In genomic region chr11:46238967-46239800, GRCh38 we compare ENCODE assay signal across 1 cellular context.
A peak's percentile ranks its signal among the peaks of the same experiment; 100 is the strongest.
TF ChIP-seq lines count a peak whose summit lies in the region.

No MANE protein-coding gene starts in this region.

TF ChIP-seq in K562, 482 proteins besides CTCF, POLR2A, EP300 and RAD21 (continued from another document and continues in another):
- TF ChIP-seq MNT (conservative IDR thresholded peaks at IDR 0.05) (peak in 1 of 2 experiments; percentile 52; a peak in 2 of 4 replicates), ETV1 (tag; conservative IDR thresholded peaks at IDR 0.05; ENCODE audit: low read depth) (0 out of 2 replicates have a peak, but pooled peaks have one; percentile 46), MEIS2 (IDR thresholded peaks at IDR 0.05; ENCODE audit: partially characterized antibody) (peak; percentile 48), MAZ (CRISPR knock-in tag; conservative IDR thresholded peaks at IDR 0.05 in 1 of 2, IDR thresholded peaks at IDR 0.05 in 1 of 2) (peak; percentile 67 to 83; a peak in 1 of 4 replicates), E2F8 (IDR thresholded peaks at IDR 0.05; ENCODE audit: low read depth, partially characterized antibody) (no peak), NUFIP1 (IDR thresholded peaks at IDR 0.05; ENCODE audit: partially characterized antibody) (no peak), IRF2 (CRISPR knock-in tag; IDR thresholded peaks at IDR 0.05) (no peak), HDAC3 (IDR thresholded peaks at IDR 0.05; ENCODE audit: borderline replicate concordance, partially characterized antibody) (no peak), ZBTB7A (IDR thresholded peaks at IDR 0.05; ENCODE audit: borderline replicate concordance, control insufficient read depth, low read depth, low read length) (peak; percentile 72; the same call in 1 of the 2 replicates), NR4A1 (CRISPR knock-in tag; IDR thresholded peaks at IDR 0.05) (no peak), NR4A1 (tag; IDR thresholded peaks at IDR 0.05) (peak; percentile 42; the same call in 1 of the 2 replicates), RB1 (IDR thresholded peaks at IDR 0.05; ENCODE audit: low read depth) (peak; percentile 97), MEF2D (tag; conservative IDR thresholded peaks at IDR 0.05; ENCODE audit: low read depth) (no peak), NONO (IDR thresholded peaks at IDR 0.05; ENCODE audit: low read depth in 2 of 2, low read length in 1 of 2) (peak in 1 of 2 experiments; percentile 56; a peak in 1 of 4 replicates), NRF1 (conservative IDR thresholded peaks at IDR 0.05 in 1 of 2, IDR thresholded peaks at IDR 0.05 in 1 of 2) (peak in 1 of 2 experiments; percentile 50), ARID4B (CRISPR knock-in tag; IDR thresholded peaks at IDR 0.05) (peak; percentile 54), HDAC8 (tag; IDR thresholded peaks at IDR 0.05) (0 out of 2 replicates have a peak, but pooled peaks have one; percentile 49), CHCHD3 (CRISPR knock-in tag; IDR thresholded peaks at IDR 0.05) (no peak), THAP12 (CRISPR knock-in tag; IDR thresholded peaks at IDR 0.05) (peak; percentile 46; the same call in 1 of the 2 replicates), TSHZ1 (CRISPR knock-in tag; IDR thresholded peaks at IDR 0.05) (no peak), TOE1 (IDR thresholded peaks at IDR 0.05; ENCODE audit: borderline replicate concordance) (no peak), TOE1 (CRISPR knock-in tag; IDR thresholded peaks at IDR 0.05; ENCODE audit: borderline replicate concordance, low read depth) (peak; percentile 75; the same call in 1 of the 2 replicates), ZNF589 (CRISPR knock-in tag; IDR thresholded peaks at IDR 0.05; ENCODE audit: low read depth) (peak; percentile 9; the same call in 1 of the 2 replicates), CREB3L1 (IDR thresholded peaks at IDR 0.05; ENCODE audit: borderline replicate concordance, low read depth) (0 out of 2 replicates have a peak, but pooled peaks have one; percentile 14), PATZ1 (CRISPR knock-in tag; IDR thresholded peaks at IDR 0.05; ENCODE audit: borderline replicate concordance) (no peak), ZNF518B (CRISPR knock-in tag; IDR thresholded peaks at IDR 0.05) (no peak)
